Comparison of ENCODE assay signal across 22 cellular contexts in genomic region chr7:126803990-126804389, GRCh38.
DNase-seq lines count a peak whose midpoint lies in the region; ATAC-seq, FAIRE-seq and TF ChIP-seq lines count a peak whose summit lies in the region.
"Had no signal": no experiment of that assay in that cellular context is flagged by ENCODE, and none has a peak within 500 bp of the region (broad histone marks: within the 10 kb centered on the region; RNA-seq: fewer than 3 reads in every experiment).

No MANE protein-coding gene starts in this region.

- TF ChIP-seq CTCF in BE2C (IDR thresholded peaks at IDR 0.05; ENCODE audit: low read depth, low read length) (no peak), SK-N-SH (IDR thresholded peaks at IDR 0.05) (no peak), GM12878 (IDR thresholded peaks at IDR 0.05 in 2 of 3, conservative IDR thresholded peaks at IDR 0.05 in 1 of 3; ENCODE audit: control insufficient read depth in 2 of 3, extremely low read depth in 1 of 3, insufficient read depth in 1 of 3, low read depth in 3 of 3, low read length in 3 of 3) (no peak), nephron progenitor cell (IDR thresholded peaks at IDR 0.05) (no peak)

- SMC1A ChIA-PET in GM12878 (lab: Charles Lee; ENCODE audit: uncharacterized antibody, unreplicated experiment), result interaction anchor here (0.6 to 3.9 kb wide), 16 partner anchors 10 to 765 kb away, joined by 3 to 36 read pairs (median 4); no protein-coding TSS in a partner anchor

- peak overlapping the region in 1 of 2 experiments; percentile 48; a peak in 1 of 4 replicates for H3K27ac ChIP-seq in SK-N-SH (ENCODE audit: low read depth in 2 of 2, low read length in 1 of 2)
- H3K27ac ChIP-seq in GM12878 (ENCODE audit: control insufficient read depth, insufficient read depth), result no peak overlapping the region
- H3K27ac ChIP-seq: Peyer's patch, SJCRH30 had no signal

- no peaks in the 10 kb centered on the region for H3K27me3 ChIP-seq in BE2C
- no peaks in the 10 kb centered on the region for H3K27me3 ChIP-seq in SK-N-SH (ENCODE audit: insufficient read depth)
- H3K27me3 ChIP-seq in GM12878 (replicated peaks in 1 of 2; ENCODE audit: control insufficient read depth in 2 of 2, insufficient read depth in 2 of 2, low read length in 1 of 2), result no peaks in the 10 kb centered on the region
- H3K27me3 ChIP-seq: MG63, Peyer's patch, SJCRH30 had no signal

- no peaks in the 10 kb centered on the region for H3K4me1 Mint-ChIP-seq in nephron progenitor cell
- H3K4me1 Mint-ChIP-seq: CD14-positive monocyte had no signal

- peaks cover 7% of the 10 kb centered on the region for H3K27me3 Mint-ChIP-seq in nephron progenitor cell (ENCODE audit: low read depth, poor library complexity)

- no TSS peak for BruUV-seq in GM12878 (replicated peaks; lab: Mats Ljungman, UMichigan)

- FAIRE-seq in GM12878 (lab: Jason Lieb, UNC), result peak; percentile 68
- FAIRE-seq in H54 (lab: Jason Lieb, UNC), result no peak
- FAIRE-seq: HepG2, K562 had no signal

- TF ChIP-seq EP300 in SK-N-SH (IDR thresholded peaks at IDR 0.05; ENCODE audit: borderline replicate concordance in 1 of 2, low read depth in 1 of 2, low read length in 1 of 2), result peak in 1 of 2 experiments; percentile 47; a peak in 1 of 4 replicates
- TF ChIP-seq EP300 in GM12878 (IDR thresholded peaks at IDR 0.05; ENCODE audit: borderline replicate concordance in 1 of 2, control insufficient read depth in 1 of 2, low read depth in 2 of 2, low read length in 2 of 2), result no peak

- H3K9ac ChIP-seq in SK-N-SH, result no peak overlapping the region
- H3K9ac ChIP-seq in GM12878 (ENCODE audit: control insufficient read depth, insufficient read depth, low read length), result no peak overlapping the region

- H3K4me3 ChIP-seq in BE2C (ENCODE audit: low read depth, low read length) (no peak overlapping the region), SK-N-SH (ENCODE audit: low read depth in 2 of 2, low read length in 1 of 2) (no peak overlapping the region), GM12878 (no peak overlapping the region)
- H3K4me3 ChIP-seq: HAP-1, K562, MG63, Peyer's patch, SJCRH30 had no signal

- DNase-seq in BE2C (peak; percentile 66), SK-N-SH (peak; percentile 59), GM12878 (ENCODE audit: low read depth, low spot score) (no peak), iris pigment epithelial cell (ENCODE audit: low read depth) (peak; percentile 15), nephron progenitor cell (no peak), SIG-M5 (lab: John Stamatoyannopoulos, UW) (no peak), H54 (ENCODE audit: insufficient read length, low spot score) (no peak)
- DNase-seq: GDM1, MG63, NCI-H1048, NCI-H1436, NCI-H1930, NCI-H2227 treated with DMSO at 0.1 percent for 48 hours, NCI-H510A treated with DMSO at 0.1 percent for 48 hours, NCI-H748 treated with DMSO at 0.1 percent for 48 hours, Peyer's patch, SJCRH30 had no signal

- H3K4me2 ChIP-seq in SK-N-SH, result no peak overlapping the region
- H3K4me2 ChIP-seq in GM12878 (ENCODE audit: control insufficient read depth, insufficient read depth), result no peak overlapping the region

- RAD21 ChIA-PET in GM12878 (lab: Charles Lee; ENCODE audit: unreplicated experiment), result interaction anchor here (0.9 to 3.5 kb wide), 7 partner anchors 59 to 449 kb away, joined by 3 to 19 read pairs (median 3); partner anchors contain the start of gene GRM8

- in situ Hi-C loops in GM12878 (cut with MboI), result loop anchor here (5.0 kb wide), 1 partner anchor 98 kb away; no protein-coding TSS in a partner anchor

- peaks cover 19% of the 10 kb centered on the region for H3K4me1 ChIP-seq in BE2C
- peaks cover 0 to 10% of the 10 kb centered on the region in 2 experiments; a peak in 2 of 4 replicates for H3K4me1 ChIP-seq in SK-N-SH (ENCODE audit: control insufficient read depth in 1 of 2, insufficient read depth in 2 of 2, low read depth in 1 of 2, low read length in 1 of 2)
- no peaks in the 10 kb centered on the region for H3K4me1 ChIP-seq in GM12878 (ENCODE audit: control insufficient read depth, insufficient read depth, low read length)
- H3K4me1 ChIP-seq: HAP-1, Peyer's patch, SJCRH30 had no signal

- no peaks in the 10 kb centered on the region for H3K9me2 ChIP-seq in SK-N-SH

- CTCF ChIA-PET in SK-N-SH (lab: Yijun Ruan, JAX) (interaction anchor here (0.7 to 5.3 kb wide), 27 partner anchors 9 to 710 kb away, joined by 3 to 58 read pairs (median 5); partner anchors contain the start of gene GRM8), GM12878 (lab: Yijun Ruan, JAX) (interaction anchor here (0.7 to 6.3 kb wide), 24 partner anchors 9 to 644 kb away, joined by 3 to 60 read pairs (median 4); no protein-coding TSS in a partner anchor)

- 25% methylated on average over 2 of the region's 2 CpGs for WGBS in SK-N-SH (ENCODE audit: low lambda C conversion rate)
- 71% methylated on average over 2 of the region's 2 CpGs for WGBS in GM12878 (ENCODE audit: insufficient coverage, insufficient replicate concordance, low lambda C conversion rate, missing lambda C conversion rate)

- POLR2A ChIA-PET in SK-N-SH (lab: Yijun Ruan, JAX), result no interaction called here
- POLR2A ChIA-PET in GM12878 (lab: Charles Lee), result no interaction called here

- intact Hi-C loops in GM12878 (cut with micrococcal nuclease; ENCODE audit: unreplicated experiment), result loop anchor here (1.0 to 10.0 kb wide), 8 partner anchors 96 to 643 kb away; no protein-coding TSS in a partner anchor

- no peak for TF ChIP-seq POLR2A in GM12878 (IDR thresholded peaks at IDR 0.05; ENCODE audit: low read depth, low read length)
- TF ChIP-seq POLR2A in H54 (IDR thresholded peaks at IDR 0.05; ENCODE audit: low read depth, low read length), result no peak

- TF ChIP-seq RAD21 in SK-N-SH (IDR thresholded peaks at IDR 0.05; ENCODE audit: low read length) (no peak; the same call in 1 of the 2 replicates), GM12878 (IDR thresholded peaks at IDR 0.05; ENCODE audit: insufficient read depth, low read depth, low read length) (no peak)

- H3K79me2 ChIP-seq in SK-N-SH (ENCODE audit: insufficient read depth), result no peaks in the 10 kb centered on the region
- no peaks in the 10 kb centered on the region for H3K79me2 ChIP-seq in GM12878 (ENCODE audit: control insufficient read depth, insufficient read depth, low read length)

- no peaks in the 10 kb centered on the region for H3F3A ChIP-seq in SK-N-SH (replicated peaks; ENCODE audit: insufficient read depth)

- H3K4me3 Mint-ChIP-seq in nephron progenitor cell, result no peak overlapping the region
- H3K4me3 Mint-ChIP-seq: CD14-positive monocyte had no signal

- H2AFZ ChIP-seq in SK-N-SH (ENCODE audit: low read depth) (no peak overlapping the region), GM12878 (ENCODE audit: control insufficient read depth, low read depth, low read length) (no peak overlapping the region)

- H3K9me3 Mint-ChIP-seq in nephron progenitor cell, result peaks cover 9% of the 10 kb centered on the region
- H3K9me3 Mint-ChIP-seq: CD14-positive monocyte had no signal

- no peak overlapping the region for H3K27ac Mint-ChIP-seq in nephron progenitor cell
- H3K27ac Mint-ChIP-seq: CD14-positive monocyte had no signal

- H3K9me3 ChIP-seq in BE2C (no peaks in the 10 kb centered on the region; the same call in 1 of the 2 replicates), SK-N-SH (no peaks in the 10 kb centered on the region), GM12878 (replicated peaks; ENCODE audit: control insufficient read depth, insufficient read depth, low read length) (no peaks in the 10 kb centered on the region)
- H3K9me3 ChIP-seq: HAP-1, MG63, Peyer's patch, SJCRH30 had no signal

- H4K20me1 ChIP-seq in SK-N-SH (ENCODE audit: insufficient read depth) (no peaks in the 10 kb centered on the region), GM12878 (ENCODE audit: control insufficient read depth, insufficient read depth) (no peaks in the 10 kb centered on the region)

- no peak for ATAC-seq in GM12878
- ATAC-seq in GM19324 (IDR thresholded peaks at IDR 0.05; ENCODE audit: low FRiP score, unreplicated experiment), result no peak
- ATAC-seq: HepG2 had no signal

- H3K36me3 ChIP-seq in BE2C (no peaks in the 10 kb centered on the region), SK-N-SH (replicated peaks in 1 of 2; ENCODE audit: control insufficient read depth in 1 of 2, insufficient read depth in 2 of 2, low read length in 1 of 2) (no peaks in the 10 kb centered on the region), GM12878 (ENCODE audit: control insufficient read depth in 2 of 2, insufficient read depth in 2 of 2, low read length in 1 of 2) (no peaks in the 10 kb centered on the region)
- H3K36me3 ChIP-seq: HAP-1, MG63, Peyer's patch, SJCRH30 had no signal

- no peaks in the 10 kb centered on the region for H3K36me3 Mint-ChIP-seq in nephron progenitor cell (ENCODE audit: low read depth)
- H3K36me3 Mint-ChIP-seq: CD14-positive monocyte had no signal

TF ChIP-seq in SK-N-SH, 30 proteins besides CTCF, POLR2A, EP300 and RAD21 (continues in another document):
- peak; percentile 38; the same call in 1 of the 2 replicates for TF ChIP-seq RCOR1 (IDR thresholded peaks at IDR 0.05; ENCODE audit: low read length)
- TF ChIP-seq FOXJ3 (CRISPR knock-in tag; IDR thresholded peaks at IDR 0.05), result 0 out of 2 replicates have a peak, but pooled peaks have one; percentile 43
- peak; percentile 89 for TF ChIP-seq GATA2 (CRISPR knock-in tag; IDR thresholded peaks at IDR 0.05)
- TF ChIP-seq FOSL2 (IDR thresholded peaks at IDR 0.05; ENCODE audit: borderline replicate concordance, low read depth), result no peak
- TF ChIP-seq USF2 (IDR thresholded peaks at IDR 0.05; ENCODE audit: borderline replicate concordance, low read depth, low read length), result no peak

TF ChIP-seq in GM12878, 131 proteins besides CTCF, POLR2A, EP300 and RAD21:
- TF ChIP-seq FOS (IDR thresholded peaks at IDR 0.05; ENCODE audit: borderline replicate concordance, extremely low read depth, insufficient read length), result no peak
- TF ChIP-seq ATF3 (IDR thresholded peaks at IDR 0.05; ENCODE audit: borderline replicate concordance, extremely low read depth, low read depth, low read length), result no peak
TF ChIP-seq in GM12878: peak in this region for 0.

Comparison
In these comparisons a context has a peak if more than half of its experiments do, and no peak if none do; other contexts are left out.
1. DNase-seq: peak in BE2C (single experiment), SK-N-SH (single experiment) and iris pigment epithelial cell (single experiment); none in GM12878 (single experiment), nephron progenitor cell (single experiment), SIG-M5 (single experiment) and H54 (single experiment).